In the genomic region with DNA sequence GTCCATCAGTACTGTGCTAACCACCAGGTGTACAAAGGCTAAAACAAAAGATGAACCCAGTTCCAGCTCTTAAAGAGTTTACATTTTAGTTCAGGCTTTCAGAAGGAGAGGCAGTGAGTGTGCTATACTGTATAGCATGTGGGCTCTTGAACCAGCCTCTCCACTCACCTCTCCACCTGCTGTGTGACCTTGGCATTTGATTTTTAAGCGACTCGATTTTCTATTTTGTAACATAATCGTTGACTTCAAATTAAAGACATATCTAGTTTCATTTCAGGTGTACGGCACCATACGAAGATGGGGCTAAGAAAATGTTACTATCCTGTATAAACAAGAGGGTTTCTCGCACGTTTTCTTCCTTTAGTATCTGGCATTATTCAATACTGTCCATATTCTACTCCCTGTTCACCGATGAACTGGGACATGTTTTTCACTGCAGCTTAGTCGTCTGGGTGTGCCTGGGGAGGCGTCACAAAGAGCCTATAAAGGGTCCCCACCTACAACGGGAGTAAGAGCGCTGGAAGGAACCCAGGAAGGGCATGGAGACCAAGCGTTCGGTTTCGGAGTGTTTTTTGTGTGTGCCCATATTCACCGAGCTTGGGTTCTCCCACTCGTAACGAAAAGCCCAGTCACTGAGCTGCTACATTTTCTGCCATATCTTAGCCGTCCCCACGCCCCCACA, we compare ENCODE assay signal across 8 cellular contexts. TPM values are rescaled to one million over a fixed set of nuclear protein-coding genes. Genes with fewer than 3 reads are reported as not detected.
DNase-seq lines count a peak whose midpoint lies in the region; ATAC-seq and TF ChIP-seq lines count a peak whose summit lies in the region.

No MANE protein-coding gene starts in this region.

- peak overlapping the region; percentile 89 for H2AFZ ChIP-seq in mammary epithelial cell (ENCODE audit: low read depth, low read length)

- H3K4me1 ChIP-seq in mammary epithelial cell (ENCODE audit: insufficient read depth, low read length) = peaks cover 24% of the 10 kb centered on the region
- H3K4me1 ChIP-seq in left lung = peaks cover 18 to 60% of the 10 kb centered on the region in 2 donors
- H3K4me1 ChIP-seq in thymus (ENCODE audit: control insufficient read depth, insufficient read depth, low read length) = peaks cover 10% of the 10 kb centered on the region

- intact Hi-C loops in mammary epithelial cell (cut with micrococcal nuclease) (no loop called here), left lung (cut with DNase I) (no loop called here)

- CTCF ChIA-PET in mammary epithelial cell (lab: Charles Lee; ENCODE audit: low non-redundant PET) = interaction anchor here (0.6 to 0.9 kb wide), 3 partner anchors 9 to 49 kb away, joined by 3 to 5 read pairs (median 3); no protein-coding TSS in a partner anchor

- peak overlapping the region; percentile 89 for H3K27ac ChIP-seq in mammary epithelial cell (ENCODE audit: insufficient read depth, low read depth, low read length)
- H3K27ac ChIP-seq in left lung = peak overlapping the region; percentile 95 to 97
- peak overlapping the region; percentile 98 for H3K27ac ChIP-seq in thymus (ENCODE audit: low read depth)

- H3K27me3 ChIP-seq in mammary epithelial cell (ENCODE audit: insufficient read depth, low read length) (no peaks in the 10 kb centered on the region), left lung (no peaks in the 10 kb centered on the region), thymus (ENCODE audit: control insufficient read depth, insufficient read depth) (no peaks in the 10 kb centered on the region)

- no peaks in the 10 kb centered on the region for H3K36me3 ChIP-seq in mammary epithelial cell (ENCODE audit: insufficient read depth, low read length)
- no peaks in the 10 kb centered on the region for H3K36me3 ChIP-seq in left lung
- no peaks in the 10 kb centered on the region for H3K36me3 ChIP-seq in thymus (ENCODE audit: control insufficient read depth, insufficient read depth)

- TF ChIP-seq CTCF in AG10803 (conservative IDR thresholded peaks at IDR 0.05; ENCODE audit: low read length) (no peak), mammary epithelial cell (conservative IDR thresholded peaks at IDR 0.05 in 1 of 2, IDR thresholded peaks at IDR 0.05 in 1 of 2; ENCODE audit: extremely low read depth in 1 of 2, insufficient read depth in 1 of 2, low read depth in 1 of 2, low read length in 2 of 2) (peak in 1 of 2 donors; percentile 4), left lung (IDR thresholded peaks at IDR 0.05) (no peak)

- no peak for DNase-seq in AG10803 (ENCODE audit: low read depth)
- peak; percentile 4 for DNase-seq in NCI-H524 treated with DMSO at 0.1 percent for 48 hours (lab: John Stamatoyannopoulos, UW)
- no peak for DNase-seq in mammary epithelial cell
- DNase-seq in left lung = no peak
- DNase-seq in stimulated activated CD4-positive, alpha-beta T cell treated with anti-CD3 and anti-CD28 coated beads, Interleukin-4, amount 100 ng/mL, for 4 hours = no peak

- under 1% methylated on average over 18 of the region's 20 CpGs for WGBS in mammary epithelial cell (ENCODE audit: low coverage, missing lambda C conversion rate)
- WGBS in thymus = under 1% methylated on average over 20 of the region's 20 CpGs

- H3K9me3 ChIP-seq in mammary epithelial cell (replicated peaks; ENCODE audit: insufficient read depth, low read length) = no peaks in the 10 kb centered on the region
- no peaks in the 10 kb centered on the region for H3K9me3 ChIP-seq in left lung
- no peaks in the 10 kb centered on the region for H3K9me3 ChIP-seq in thymus (ENCODE audit: control insufficient read depth)

- peak overlapping the region; percentile 93 for H3K9ac ChIP-seq in mammary epithelial cell (ENCODE audit: insufficient read depth, low read length)

- H3K4me2 ChIP-seq in mammary epithelial cell (ENCODE audit: insufficient read depth, low read depth, low read length) = peak overlapping the region; percentile 89

- in situ Hi-C loops in mammary epithelial cell (cut with MboI; ENCODE audit: low sequenced_read_pairs in 2 of 2) = no loop called here

- BruUV-seq in mammary epithelial cell (replicated peaks; lab: Mats Ljungman, UMichigan) = TSS peak; percentile 80

- dilution Hi-C loops in mammary epithelial cell (cut with HindIII; ENCODE audit: low sequenced_read_pairs) = no loop called here

- H3K79me2 ChIP-seq in mammary epithelial cell (ENCODE audit: insufficient read depth, low read length) = peaks cover 43% of the 10 kb centered on the region

- H3K4me3 ChIP-seq in AG10803 (ENCODE audit: low read length) (peak overlapping the region; percentile 85), mammary epithelial cell (replicated peaks in 1 of 3; ENCODE audit: insufficient read depth in 1 of 3, low read depth in 2 of 3, low read length in 3 of 3) (peak overlapping the region; percentile 74 to 100 (median 98)), left lung (peak overlapping the region; percentile 78 to 94), thymus (ENCODE audit: low read length) (peak overlapping the region; percentile 83)

- H4K20me1 ChIP-seq in mammary epithelial cell (ENCODE audit: insufficient read depth, low read length) = peaks cover 1% of the 10 kb centered on the region

- peak; percentile 5 for ATAC-seq in GM18873 (IDR thresholded peaks at IDR 0.05; ENCODE audit: low FRiP score, unreplicated experiment)
- peak; percentile 9 for ATAC-seq in HG03108 (IDR thresholded peaks at IDR 0.05; ENCODE audit: unreplicated experiment)
- peak; percentile 31 for ATAC-seq in left lung

RNA-seq across cellular contexts. Expression of a gene that starts 0.8 kb away (rescaled TPM):
- total RNA-seq in mammary epithelial cell (10 to 100 TPM; 59.2 to 62.0 TPM), left lung (100 to 1,000 TPM in 1 of 2 donors, 10 to 100 TPM in 1; 50.2 to 107 TPM)
- polyA plus RNA-seq in mammary epithelial cell (35.3 TPM), thymus (201 TPM)
- polyA minus RNA-seq in mammary epithelial cell = 21.1 TPM
